In the genomic region with DNA sequence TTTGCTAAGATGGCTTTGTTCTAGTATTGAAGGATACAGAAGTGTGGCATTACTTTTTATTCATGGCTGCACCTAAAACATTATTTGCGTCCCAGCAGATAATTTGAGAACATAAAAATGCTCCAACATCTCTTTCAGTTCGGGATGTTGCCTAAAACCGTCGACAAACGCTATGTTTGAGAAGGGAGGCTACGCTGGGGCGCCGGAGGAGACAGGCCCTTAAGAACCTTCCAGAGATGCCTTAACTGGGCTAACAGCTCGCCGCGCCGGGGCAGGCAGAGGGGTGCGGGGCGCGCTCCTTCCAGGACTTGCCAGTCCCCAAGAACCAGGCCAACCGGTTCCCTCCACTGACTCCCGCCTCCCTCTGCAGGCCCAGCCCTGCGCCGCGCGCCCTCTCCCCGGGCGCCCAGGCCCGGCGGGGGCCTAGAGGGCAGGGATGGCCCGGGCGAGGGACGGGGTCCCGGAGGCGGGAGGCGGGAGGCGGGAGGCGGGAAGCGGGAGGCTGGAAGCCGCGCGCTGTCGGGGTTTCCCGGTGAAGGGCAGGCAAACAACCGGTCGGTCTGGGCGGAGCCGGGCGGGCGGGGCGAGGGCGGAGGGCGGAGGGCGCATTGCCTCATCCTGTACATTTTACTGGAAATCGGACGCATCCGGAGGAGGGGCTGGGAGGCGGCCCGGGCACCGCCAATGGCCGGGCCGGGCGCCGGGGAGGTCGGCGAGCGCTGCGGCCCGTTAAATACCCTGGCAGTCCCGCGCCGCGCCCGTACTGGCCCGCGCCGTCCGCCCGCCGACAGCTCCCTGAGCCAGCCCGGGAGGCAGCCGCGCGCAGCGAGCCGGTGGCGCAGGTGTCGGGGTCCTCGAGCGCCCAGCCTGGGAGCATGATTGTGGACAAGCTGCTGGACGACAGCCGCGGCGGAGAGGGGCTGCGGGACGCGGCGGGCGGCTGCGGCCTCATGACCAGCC, we compare ENCODE assay signal across 1 cellular context.
TF ChIP-seq lines count a peak whose summit lies in the region.

A gene with protein sequence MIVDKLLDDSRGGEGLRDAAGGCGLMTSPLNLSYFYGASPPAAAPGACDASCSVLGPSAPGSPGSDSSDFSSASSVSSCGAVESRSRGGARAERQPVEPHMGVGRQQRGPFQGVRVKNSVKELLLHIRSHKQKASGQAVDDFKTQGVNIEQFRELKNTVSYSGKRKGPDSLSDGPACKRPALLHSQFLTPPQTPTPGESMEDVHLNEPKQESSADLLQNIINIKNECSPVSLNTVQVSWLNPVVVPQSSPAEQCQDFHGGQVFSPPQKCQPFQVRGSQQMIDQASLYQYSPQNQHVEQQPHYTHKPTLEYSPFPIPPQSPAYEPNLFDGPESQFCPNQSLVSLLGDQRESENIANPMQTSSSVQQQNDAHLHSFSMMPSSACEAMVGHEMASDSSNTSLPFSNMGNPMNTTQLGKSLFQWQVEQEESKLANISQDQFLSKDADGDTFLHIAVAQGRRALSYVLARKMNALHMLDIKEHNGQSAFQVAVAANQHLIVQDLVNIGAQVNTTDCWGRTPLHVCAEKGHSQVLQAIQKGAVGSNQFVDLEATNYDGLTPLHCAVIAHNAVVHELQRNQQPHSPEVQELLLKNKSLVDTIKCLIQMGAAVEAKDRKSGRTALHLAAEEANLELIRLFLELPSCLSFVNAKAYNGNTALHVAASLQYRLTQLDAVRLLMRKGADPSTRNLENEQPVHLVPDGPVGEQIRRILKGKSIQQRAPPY (plus strand): TSS at position 761 of the 960 bp plus-strand sequence. CDS start 115 bp downstream, at position 876.

TF ChIP-seq in GM12878, 131 proteins besides CTCF, POLR2A, EP300 and RAD21 (continued from another document and continues in another):
- TF ChIP-seq, protein P1, sequence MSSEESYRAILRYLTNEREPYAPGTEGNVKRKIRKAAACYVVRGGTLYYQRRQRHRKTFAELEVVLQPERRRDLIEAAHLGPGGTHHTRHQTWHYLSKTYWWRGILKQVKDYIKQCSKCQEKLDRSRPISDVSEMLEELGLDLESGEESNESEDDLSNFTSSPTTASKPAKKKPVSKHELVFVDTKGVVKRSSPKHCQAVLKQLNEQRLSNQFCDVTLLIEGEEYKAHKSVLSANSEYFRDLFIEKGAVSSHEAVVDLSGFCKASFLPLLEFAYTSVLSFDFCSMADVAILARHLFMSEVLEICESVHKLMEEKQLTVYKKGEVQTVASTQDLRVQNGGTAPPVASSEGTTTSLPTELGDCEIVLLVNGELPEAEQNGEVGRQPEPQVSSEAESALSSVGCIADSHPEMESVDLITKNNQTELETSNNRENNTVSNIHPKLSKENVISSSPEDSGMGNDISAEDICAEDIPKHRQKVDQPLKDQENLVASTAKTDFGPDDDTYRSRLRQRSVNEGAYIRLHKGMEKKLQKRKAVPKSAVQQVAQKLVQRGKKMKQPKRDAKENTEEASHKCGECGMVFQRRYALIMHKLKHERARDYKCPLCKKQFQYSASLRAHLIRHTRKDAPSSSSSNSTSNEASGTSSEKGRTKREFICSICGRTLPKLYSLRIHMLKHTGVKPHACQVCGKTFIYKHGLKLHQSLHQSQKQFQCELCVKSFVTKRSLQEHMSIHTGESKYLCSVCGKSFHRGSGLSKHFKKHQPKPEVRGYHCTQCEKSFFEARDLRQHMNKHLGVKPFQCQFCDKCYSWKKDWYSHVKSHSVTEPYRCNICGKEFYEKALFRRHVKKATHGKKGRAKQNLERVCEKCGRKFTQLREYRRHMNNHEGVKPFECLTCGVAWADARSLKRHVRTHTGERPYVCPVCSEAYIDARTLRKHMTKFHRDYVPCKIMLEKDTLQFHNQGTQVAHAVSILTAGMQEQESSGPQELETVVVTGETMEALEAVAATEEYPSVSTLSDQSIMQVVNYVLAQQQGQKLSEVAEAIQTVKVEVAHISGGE (CRISPR knock-in tag; IDR thresholded peaks at IDR 0.05): no peak
- TF ChIP-seq SMC3 (IDR thresholded peaks at IDR 0.05; ENCODE audit: borderline replicate concordance, low read length) (no peak), TAF1 (IDR thresholded peaks at IDR 0.05; ENCODE audit: borderline replicate concordance, low read depth, low read length) (peak; percentile 89), NRF1 (conservative IDR thresholded peaks at IDR 0.05; ENCODE audit: low read depth, low read length) (no peak), STAT3 (IDR thresholded peaks at IDR 0.05; ENCODE audit: low read depth, low read length) (no peak), SMARCA5 (IDR thresholded peaks at IDR 0.05) (no peak; the same call in none of the 2 replicates), SP1 (IDR thresholded peaks at IDR 0.05; ENCODE audit: low read depth, low read length) (peak; percentile 66), KLF5 (IDR thresholded peaks at IDR 0.05; ENCODE audit: partially characterized antibody) (no peak), NFIC (IDR thresholded peaks at IDR 0.05; ENCODE audit: low read depth, low read length) (no peak), DPF2 (IDR thresholded peaks at IDR 0.05) (0 out of 2 replicates have a peak, but pooled peaks have one; percentile 77), CHD1 (IDR thresholded peaks at IDR 0.05; ENCODE audit: low read depth, low read length) (no peak; the same call in 1 of the 2 replicates), CBFB (IDR thresholded peaks at IDR 0.05; ENCODE audit: low read depth) (0 out of 2 replicates have a peak, but pooled peaks have one; percentile 22), LARP7 (IDR thresholded peaks at IDR 0.05) (0 out of 2 replicates have a peak, but pooled peaks have one; percentile 99), SIN3A (IDR thresholded peaks at IDR 0.05; ENCODE audit: low read depth, low read length) (peak; percentile 54; the same call in 1 of the 2 replicates), RAD51 (IDR thresholded peaks at IDR 0.05) (no peak), BHLHE40 (IDR thresholded peaks at IDR 0.05; ENCODE audit: borderline replicate concordance in 1 of 2, low read depth in 2 of 2, low read length in 1 of 2) (peak in 1 of 2 experiments; percentile 54; a peak in 2 of 4 replicates), MXI1 (IDR thresholded peaks at IDR 0.05; ENCODE audit: low read depth, low read length) (peak; percentile 27; the same call in 1 of the 2 replicates), ZNF384 (IDR thresholded peaks at IDR 0.05; ENCODE audit: borderline replicate concordance, low read depth, low read length) (no peak), BACH1 (IDR thresholded peaks at IDR 0.05; ENCODE audit: borderline replicate concordance) (peak; percentile 90), ZNF207 (IDR thresholded peaks at IDR 0.05; ENCODE audit: borderline replicate concordance) (no peak), SMAD5 (IDR thresholded peaks at IDR 0.05; ENCODE audit: low read depth) (peak; percentile 84), POLR2AphosphoS2 (IDR thresholded peaks at IDR 0.05; ENCODE audit: low read depth, low read length) (peak; percentile 99), BMI1 (IDR thresholded peaks at IDR 0.05; ENCODE audit: borderline replicate concordance) (no peak), YBX1 (IDR thresholded peaks at IDR 0.05) (no peak), PAX8 (IDR thresholded peaks at IDR 0.05) (no peak), CBX3 (IDR thresholded peaks at IDR 0.05; ENCODE audit: borderline replicate concordance, low read depth) (no peak), TCF12 (IDR thresholded peaks at IDR 0.05; ENCODE audit: low read depth, low read length) (peak; percentile 77; the same call in 1 of the 2 replicates), EGR1 (IDR thresholded peaks at IDR 0.05; ENCODE audit: borderline replicate concordance in 1 of 2, low read depth in 2 of 2, low read length in 2 of 2) (0 out of 3 replicates have a peak, but pooled peaks of 1 of the 2 experiments have one; percentile 1), PAX5 (IDR thresholded peaks at IDR 0.05; ENCODE audit: borderline replicate concordance, low read depth, low read length) (peak; percentile 46; the same call in 1 of the 2 replicates), TBL1XR1 (IDR thresholded peaks at IDR 0.05; ENCODE audit: low read depth, low read length) (0 out of 2 replicates have a peak, but pooled peaks have one; percentile 4), WRNIP1 (IDR thresholded peaks at IDR 0.05; ENCODE audit: borderline replicate concordance, low read depth, low read length) (0 out of 2 replicates have a peak, but pooled peaks have one; percentile 39), KAT2A (conservative IDR thresholded peaks at IDR 0.05; ENCODE audit: control insufficient read depth, low read depth, low read length) (no peak), CHD4 (IDR thresholded peaks at IDR 0.05) (no peak), MEF2B (IDR thresholded peaks at IDR 0.05; ENCODE audit: partially characterized antibody, poor library complexity, severe bottlenecking) (no peak), NBN (IDR thresholded peaks at IDR 0.05) (no peak), HCFC1 (IDR thresholded peaks at IDR 0.05; ENCODE audit: low read length) (no peak), POLR2AphosphoS5 (IDR thresholded peaks at IDR 0.05; ENCODE audit: low read length) (peak; percentile 99), HDAC2 (IDR thresholded peaks at IDR 0.05) (no peak), ZNF24 (IDR thresholded peaks at IDR 0.05) (peak; percentile 37; the same call in 1 of the 2 replicates)
- TF ChIP-seq, protein P2, sequence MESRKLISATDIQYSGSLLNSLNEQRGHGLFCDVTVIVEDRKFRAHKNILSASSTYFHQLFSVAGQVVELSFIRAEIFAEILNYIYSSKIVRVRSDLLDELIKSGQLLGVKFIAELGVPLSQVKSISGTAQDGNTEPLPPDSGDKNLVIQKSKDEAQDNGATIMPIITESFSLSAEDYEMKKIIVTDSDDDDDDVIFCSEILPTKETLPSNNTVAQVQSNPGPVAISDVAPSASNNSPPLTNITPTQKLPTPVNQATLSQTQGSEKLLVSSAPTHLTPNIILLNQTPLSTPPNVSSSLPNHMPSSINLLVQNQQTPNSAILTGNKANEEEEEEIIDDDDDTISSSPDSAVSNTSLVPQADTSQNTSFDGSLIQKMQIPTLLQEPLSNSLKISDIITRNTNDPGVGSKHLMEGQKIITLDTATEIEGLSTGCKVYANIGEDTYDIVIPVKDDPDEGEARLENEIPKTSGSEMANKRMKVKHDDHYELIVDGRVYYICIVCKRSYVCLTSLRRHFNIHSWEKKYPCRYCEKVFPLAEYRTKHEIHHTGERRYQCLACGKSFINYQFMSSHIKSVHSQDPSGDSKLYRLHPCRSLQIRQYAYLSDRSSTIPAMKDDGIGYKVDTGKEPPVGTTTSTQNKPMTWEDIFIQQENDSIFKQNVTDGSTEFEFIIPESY (IDR thresholded peaks at IDR 0.05): no peak
- TF ChIP-seq, protein P3, sequence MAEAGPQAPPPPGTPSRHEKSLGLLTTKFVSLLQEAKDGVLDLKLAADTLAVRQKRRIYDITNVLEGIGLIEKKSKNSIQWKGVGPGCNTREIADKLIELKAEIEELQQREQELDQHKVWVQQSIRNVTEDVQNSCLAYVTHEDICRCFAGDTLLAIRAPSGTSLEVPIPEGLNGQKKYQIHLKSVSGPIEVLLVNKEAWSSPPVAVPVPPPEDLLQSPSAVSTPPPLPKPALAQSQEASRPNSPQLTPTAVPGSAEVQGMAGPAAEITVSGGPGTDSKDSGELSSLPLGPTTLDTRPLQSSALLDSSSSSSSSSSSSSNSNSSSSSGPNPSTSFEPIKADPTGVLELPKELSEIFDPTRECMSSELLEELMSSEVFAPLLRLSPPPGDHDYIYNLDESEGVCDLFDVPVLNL (IDR thresholded peaks at IDR 0.05; ENCODE audit: low read depth, low read length): no peak
- TF ChIP-seq, protein P4, sequence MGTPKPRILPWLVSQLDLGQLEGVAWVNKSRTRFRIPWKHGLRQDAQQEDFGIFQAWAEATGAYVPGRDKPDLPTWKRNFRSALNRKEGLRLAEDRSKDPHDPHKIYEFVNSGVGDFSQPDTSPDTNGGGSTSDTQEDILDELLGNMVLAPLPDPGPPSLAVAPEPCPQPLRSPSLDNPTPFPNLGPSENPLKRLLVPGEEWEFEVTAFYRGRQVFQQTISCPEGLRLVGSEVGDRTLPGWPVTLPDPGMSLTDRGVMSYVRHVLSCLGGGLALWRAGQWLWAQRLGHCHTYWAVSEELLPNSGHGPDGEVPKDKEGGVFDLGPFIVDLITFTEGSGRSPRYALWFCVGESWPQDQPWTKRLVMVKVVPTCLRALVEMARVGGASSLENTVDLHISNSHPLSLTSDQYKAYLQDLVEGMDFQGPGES (IDR thresholded peaks at IDR 0.05): no peak
- TF ChIP-seq, protein P5, sequence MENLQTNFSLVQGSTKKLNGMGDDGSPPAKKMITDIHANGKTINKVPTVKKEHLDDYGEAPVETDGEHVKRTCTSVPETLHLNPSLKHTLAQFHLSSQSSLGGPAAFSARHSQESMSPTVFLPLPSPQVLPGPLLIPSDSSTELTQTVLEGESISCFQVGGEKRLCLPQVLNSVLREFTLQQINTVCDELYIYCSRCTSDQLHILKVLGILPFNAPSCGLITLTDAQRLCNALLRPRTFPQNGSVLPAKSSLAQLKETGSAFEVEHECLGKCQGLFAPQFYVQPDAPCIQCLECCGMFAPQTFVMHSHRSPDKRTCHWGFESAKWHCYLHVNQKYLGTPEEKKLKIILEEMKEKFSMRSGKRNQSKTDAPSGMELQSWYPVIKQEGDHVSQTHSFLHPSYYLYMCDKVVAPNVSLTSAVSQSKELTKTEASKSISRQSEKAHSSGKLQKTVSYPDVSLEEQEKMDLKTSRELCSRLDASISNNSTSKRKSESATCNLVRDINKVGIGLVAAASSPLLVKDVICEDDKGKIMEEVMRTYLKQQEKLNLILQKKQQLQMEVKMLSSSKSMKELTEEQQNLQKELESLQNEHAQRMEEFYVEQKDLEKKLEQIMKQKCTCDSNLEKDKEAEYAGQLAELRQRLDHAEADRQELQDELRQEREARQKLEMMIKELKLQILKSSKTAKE (IDR thresholded peaks at IDR 0.05; ENCODE audit: low read depth, poor library complexity, severe bottlenecking): no peak
- TF ChIP-seq, protein P6, sequence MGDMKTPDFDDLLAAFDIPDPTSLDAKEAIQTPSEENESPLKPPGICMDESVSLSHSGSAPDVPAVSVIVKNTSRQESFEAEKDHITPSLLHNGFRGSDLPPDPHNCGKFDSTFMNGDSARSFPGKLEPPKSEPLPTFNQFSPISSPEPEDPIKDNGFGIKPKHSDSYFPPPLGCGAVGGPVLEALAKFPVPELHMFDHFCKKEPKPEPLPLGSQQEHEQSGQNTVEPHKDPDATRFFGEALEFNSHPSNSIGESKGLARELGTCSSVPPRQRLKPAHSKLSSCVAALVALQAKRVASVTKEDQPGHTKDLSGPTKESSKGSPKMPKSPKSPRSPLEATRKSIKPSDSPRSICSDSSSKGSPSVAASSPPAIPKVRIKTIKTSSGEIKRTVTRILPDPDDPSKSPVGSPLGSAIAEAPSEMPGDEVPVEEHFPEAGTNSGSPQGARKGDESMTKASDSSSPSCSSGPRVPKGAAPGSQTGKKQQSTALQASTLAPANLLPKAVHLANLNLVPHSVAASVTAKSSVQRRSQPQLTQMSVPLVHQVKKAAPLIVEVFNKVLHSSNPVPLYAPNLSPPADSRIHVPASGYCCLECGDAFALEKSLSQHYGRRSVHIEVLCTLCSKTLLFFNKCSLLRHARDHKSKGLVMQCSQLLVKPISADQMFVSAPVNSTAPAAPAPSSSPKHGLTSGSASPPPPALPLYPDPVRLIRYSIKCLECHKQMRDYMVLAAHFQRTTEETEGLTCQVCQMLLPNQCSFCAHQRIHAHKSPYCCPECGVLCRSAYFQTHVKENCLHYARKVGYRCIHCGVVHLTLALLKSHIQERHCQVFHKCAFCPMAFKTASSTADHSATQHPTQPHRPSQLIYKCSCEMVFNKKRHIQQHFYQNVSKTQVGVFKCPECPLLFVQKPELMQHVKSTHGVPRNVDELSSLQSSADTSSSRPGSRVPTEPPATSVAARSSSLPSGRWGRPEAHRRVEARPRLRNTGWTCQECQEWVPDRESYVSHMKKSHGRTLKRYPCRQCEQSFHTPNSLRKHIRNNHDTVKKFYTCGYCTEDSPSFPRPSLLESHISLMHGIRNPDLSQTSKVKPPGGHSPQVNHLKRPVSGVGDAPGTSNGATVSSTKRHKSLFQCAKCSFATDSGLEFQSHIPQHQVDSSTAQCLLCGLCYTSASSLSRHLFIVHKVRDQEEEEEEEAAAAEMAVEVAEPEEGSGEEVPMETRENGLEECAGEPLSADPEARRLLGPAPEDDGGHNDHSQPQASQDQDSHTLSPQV (IDR thresholded peaks at IDR 0.05): no peak
